11 cellular contexts compared by ENCODE assay signal in genomic region chr17:3447625-3448024, GRCh38. TPM values are rescaled to one million over a fixed set of nuclear protein-coding genes. Genes with fewer than 3 reads are reported as not detected.
DNase-seq lines count a peak whose midpoint lies in the region; ATAC-seq and TF ChIP-seq lines count a peak whose summit lies in the region.
"Had no signal": no experiment of that assay in that cellular context is flagged by ENCODE, and none has a peak within 500 bp of the region (broad histone marks: within the 10 kb centered on the region; RNA-seq: fewer than 3 reads in every experiment).

No MANE protein-coding gene starts in this region.

- H3K27me3 Mint-ChIP-seq in immature natural killer cell (ENCODE audit: low read depth in 3 of 3), result peaks cover 6 to 19% (median 7%) of the 10 kb centered on the region in 3 donors

- no peak for TF ChIP-seq CTCF in HEK293 (tag by site-specific recombination; IDR thresholded peaks at IDR 0.05)
- peak; percentile 29 for TF ChIP-seq CTCF in RWPE2 (IDR thresholded peaks at IDR 0.05; ENCODE audit: poor library complexity, severe bottlenecking)
- no peak for TF ChIP-seq CTCF in tibial artery (IDR thresholded peaks at IDR 0.05)

- peaks cover 0 to 1% (median 0%) of the 10 kb centered on the region in 6 donors for H3K9me3 Mint-ChIP-seq in immature natural killer cell

- H3K27ac ChIP-seq in HEK293 (ENCODE audit: extremely low read depth, low read depth, low read length) (no peak overlapping the region), RWPE2 (ENCODE audit: poor library complexity, severe bottlenecking) (no peak overlapping the region), tibial artery (no peak overlapping the region)
- H3K27ac ChIP-seq: neutrophil had no signal

- no peak overlapping the region for H3K4me3 Mint-ChIP-seq in immature natural killer cell

- CTCF ChIA-PET in HEK293 (lab: Yijun Ruan, JAX), result no interaction called here

- POLR2A ChIA-PET in HEK293 (lab: Yijun Ruan, JAX), result no interaction called here

- H3K36me3 Mint-ChIP-seq in immature natural killer cell, result no peaks in the 10 kb centered on the region

- DNase-seq in Daoy (ENCODE audit: low read depth) (peak; percentile 28), RWPE2 (ENCODE audit: low spot score) (no peak), immature natural killer cell (peak; percentile 1 to 22 (median 6)), amniotic stem cell (lab: John Stamatoyannopoulos, UW) (no peak), NCI-H128 (lab: John Stamatoyannopoulos, UW; ENCODE audit: unreplicated experiment) (no peak), tibial artery (no peak)
- DNase-seq: DMS79 treated with DMSO at 0.1 percent for 48 hours, NCI-H1436 had no signal

- intact Hi-C loops in tibial artery (cut with DNase I; ENCODE audit: low total_unique reads), result no loop called here

- H3K4me1 ChIP-seq in HEK293 (ENCODE audit: control insufficient read depth, insufficient read depth, low read length), result no peaks in the 10 kb centered on the region
- peaks cover 10% of the 10 kb centered on the region for H3K4me1 ChIP-seq in RWPE2 (ENCODE audit: insufficient read depth, poor library complexity, severe bottlenecking)
- H3K4me1 ChIP-seq in tibial artery, result no peaks in the 10 kb centered on the region

- ATAC-seq in RWPE2 (ENCODE audit: low read depth) (no peak), GM21529 (IDR thresholded peaks at IDR 0.05; ENCODE audit: unreplicated experiment) (no peak)

- no peaks in the 10 kb centered on the region for H3K4me1 Mint-ChIP-seq in immature natural killer cell

- H3K9me3 ChIP-seq in HEK293 (ENCODE audit: control insufficient read depth, insufficient read depth, low read depth, low read length) (no peaks in the 10 kb centered on the region), RWPE2 (ENCODE audit: severe bottlenecking) (no peaks in the 10 kb centered on the region), tibial artery (no peaks in the 10 kb centered on the region)
- H3K9me3 ChIP-seq: neutrophil had no signal

- H3K4me3 ChIP-seq in HEK293 (ENCODE audit: low read depth, low read length), result no peak overlapping the region
- no peak overlapping the region for H3K4me3 ChIP-seq in RWPE2 (ENCODE audit: severe bottlenecking)
- no peak overlapping the region for H3K4me3 ChIP-seq in tibial artery

- H3K27me3 ChIP-seq in RWPE2 (ENCODE audit: insufficient read depth, poor library complexity, severe bottlenecking) (no peaks in the 10 kb centered on the region), tibial artery (no peaks in the 10 kb centered on the region)

- H3K36me3 ChIP-seq in HEK293 (ENCODE audit: control insufficient read depth in 2 of 2, insufficient read depth in 1 of 2, low read length in 2 of 2) (no peaks in the 10 kb centered on the region), RWPE2 (ENCODE audit: low read depth) (no peaks in the 10 kb centered on the region), tibial artery (no peaks in the 10 kb centered on the region)
- H3K36me3 ChIP-seq: neutrophil had no signal

- no peak overlapping the region for H3K27ac Mint-ChIP-seq in immature natural killer cell

TF ChIP-seq in HEK293, 187 proteins besides CTCF, POLR2A, EP300 and RAD21:
- TF ChIP-seq ZNF19 (tag by site-specific recombination; IDR thresholded peaks at IDR 0.05; ENCODE audit: low read depth), result no peak
- TF ChIP-seq ZNF654 (tag by site-specific recombination; IDR thresholded peaks at IDR 0.05; ENCODE audit: low read depth), result peak; percentile 50

RNA-seq across cellular contexts. Expression of gene OR1E2, which starts 14.0 kb away (rescaled TPM):
- total RNA-seq in Daoy (2014; rRNA removed; shearing (Covaris generic)), result not detected in 2 replicates
- polyA plus RNA-seq in immature natural killer cell, result not detected

RNA-seq across cellular contexts. Expression of gene SPATA22, which starts 24.0 kb away (rescaled TPM):
- not detected in 2 replicates for total RNA-seq in Daoy (2014; rRNA removed; shearing (Covaris generic))
- polyA plus RNA-seq in immature natural killer cell, result not detected

RNA-seq across cellular contexts. Expression of gene ASPA, which starts 28.2 kb away (rescaled TPM):
- not detected in 2 replicates for total RNA-seq in Daoy (2014; rRNA removed; shearing (Covaris generic))
- polyA plus RNA-seq in immature natural killer cell, result not detected

RNA-seq across cellular contexts. Expression of gene OR3A3, which starts 36.5 kb away (rescaled TPM):
- total RNA-seq in Daoy (2014; rRNA removed; shearing (Covaris generic)), result 0.23 TPM in 1 of 2 replicates, not detected in the other
- not detected for polyA plus RNA-seq in immature natural killer cell

RNA-seq across cellular contexts. Expression of gene OR1E1, which starts 49.4 kb away (rescaled TPM):
- not detected in 2 replicates for total RNA-seq in Daoy (2014; rRNA removed; shearing (Covaris generic))
- not detected for polyA plus RNA-seq in immature natural killer cell

Comparison
In these comparisons a context has a peak if more than half of its experiments do, and no peak if none do; other contexts are left out.
1. DNase-seq: peak in Daoy (single experiment) and immature natural killer cell (3 of 3); none in RWPE2 (single experiment), amniotic stem cell (single experiment), NCI-H128 (single experiment) and tibial artery (0 of 2).